ENCODE assay signal across 8 cellular contexts in the genomic region with DNA sequence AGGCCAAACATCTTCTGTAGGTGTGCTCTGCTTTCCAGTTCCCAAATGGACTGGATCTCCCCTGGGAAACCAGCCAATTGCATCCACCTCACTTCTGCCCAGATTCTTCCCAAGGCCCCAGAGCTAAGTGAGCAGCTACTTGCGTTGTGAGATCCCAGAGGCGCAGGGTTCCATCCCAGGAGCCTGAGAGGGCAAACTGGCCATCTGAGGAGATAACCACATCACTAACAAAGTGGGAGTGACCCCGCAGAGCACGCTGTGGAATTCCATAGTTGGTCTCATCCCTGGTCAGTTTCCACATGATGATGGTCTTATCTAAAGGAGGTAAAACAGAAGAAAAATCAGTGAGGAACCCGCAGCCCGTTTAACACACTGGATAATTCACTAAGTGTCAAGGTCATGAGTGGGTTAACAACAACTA. TPM values are rescaled to one million over a fixed set of nuclear protein-coding genes. Genes with fewer than 3 reads are reported as not detected.
DNase-seq lines count a peak whose midpoint lies in the region; ATAC-seq and TF ChIP-seq lines count a peak whose summit lies in the region.

No MANE protein-coding gene starts in this region.

- H3K4me3 ChIP-seq in A673 (ENCODE audit: low read depth, low read length, poor library complexity, severe bottlenecking): peak overlapping the region; percentile 78
- peak overlapping the region; percentile 77 for H3K4me3 ChIP-seq in HUES64 (ENCODE audit: low read length)

- intact Hi-C loops in A673 (cut with micrococcal nuclease; ENCODE audit: unreplicated experiment): no loop called here
- intact Hi-C loops in MCF 10A (cut with micrococcal nuclease): no loop called here

- POLR2A ChIA-PET in A673 (lab: Charles Lee; ENCODE audit: low non-redundant PET) (no interaction called here), MCF 10A (lab: Yijun Ruan, JAX) (interaction anchor here (1.2 to 19.6 kb wide), 11 partner anchors 8 to 432 kb away, joined by 4 to 476 read pairs (median 7); partner anchors contain the start of genes TRIM41, TRIM52, TRIM7 and ZFP62)

- H3K9me3 ChIP-seq in A673 (ENCODE audit: low read depth, low read length, poor library complexity, severe bottlenecking): no peaks in the 10 kb centered on the region
- no peaks in the 10 kb centered on the region for H3K9me3 ChIP-seq in HUES64 (ENCODE audit: insufficient read depth, low read depth, low read length)

- H3K4me3 Mint-ChIP-seq in MCF 10A (ENCODE audit: unreplicated experiment) (peak overlapping the region; percentile 99), mesothelial cell of epicardium (peak overlapping the region; percentile 99)

- TF ChIP-seq CTCF in A673 (conservative IDR thresholded peaks at IDR 0.05; ENCODE audit: low read depth, low read length): no peak
- TF ChIP-seq CTCF in MCF 10A (IDR thresholded peaks at IDR 0.05; ENCODE audit: unreplicated experiment): no peak
- no peak for TF ChIP-seq CTCF in mesothelial cell of epicardium (IDR thresholded peaks at IDR 0.05; ENCODE audit: unreplicated experiment)

- no peaks in the 10 kb centered on the region for H3K27me3 Mint-ChIP-seq in MCF 10A (ENCODE audit: insufficient read depth, unreplicated experiment)
- no peaks in the 10 kb centered on the region for H3K27me3 Mint-ChIP-seq in mesothelial cell of epicardium (ENCODE audit: low read depth)

- H3K4me1 ChIP-seq in A673 (ENCODE audit: insufficient read depth, low read length, poor library complexity, severe bottlenecking) (peaks cover 33% of the 10 kb centered on the region), HUES64 (ENCODE audit: insufficient read depth, low read length) (peaks cover 14% of the 10 kb centered on the region; the same call in 1 of the 2 replicates)

- H3K36me3 ChIP-seq in A673 (ENCODE audit: insufficient read depth, low read length, poor library complexity, severe bottlenecking) (peaks cover 60% of the 10 kb centered on the region), HUES64 (ENCODE audit: insufficient read depth, low read length) (peaks cover 61% of the 10 kb centered on the region)

- H3K27ac ChIP-seq in A673 (ENCODE audit: low read depth, low read length, poor library complexity, severe bottlenecking): peak overlapping the region; percentile 96
- H3K27ac ChIP-seq in HUES64 (ENCODE audit: low read depth, low read length): peak overlapping the region; percentile 92

- ATAC-seq in GM18519 (IDR thresholded peaks at IDR 0.05; ENCODE audit: low FRiP score, unreplicated experiment): no peak
- ATAC-seq in HG02981 (IDR thresholded peaks at IDR 0.05; ENCODE audit: unreplicated experiment): no peak

- no peak for DNase-seq in A673 (ENCODE audit: low spot score)
- DNase-seq in MCF 10A (ENCODE audit: unreplicated experiment): peak; percentile 56
- no peak for DNase-seq in mesothelial cell of epicardium (ENCODE audit: low spot score in 2 of 2, unreplicated experiment in 2 of 2)
- no peak for DNase-seq in HPDE6-E6E7 (ENCODE audit: extremely low spot score)
- no peak for DNase-seq in anterior cingulate cortex (lab: John Stamatoyannopoulos, UW)

- H3K36me3 Mint-ChIP-seq in MCF 10A (ENCODE audit: insufficient read depth, unreplicated experiment) (peaks cover 73% of the 10 kb centered on the region), mesothelial cell of epicardium (peaks cover 31% of the 10 kb centered on the region)

- H3K4me1 Mint-ChIP-seq in MCF 10A (ENCODE audit: insufficient read depth, unreplicated experiment): peaks cover 44% of the 10 kb centered on the region
- H3K4me1 Mint-ChIP-seq in mesothelial cell of epicardium: peaks cover 34% of the 10 kb centered on the region

- no peaks in the 10 kb centered on the region for H3K27me3 ChIP-seq in A673 (replicated peaks; ENCODE audit: insufficient read depth, low read depth, low read length, poor library complexity)
- H3K27me3 ChIP-seq in HUES64 (ENCODE audit: insufficient read depth, low read length): no peaks in the 10 kb centered on the region

- H3K9ac ChIP-seq in HUES64 (ENCODE audit: low read depth, low read length): peak overlapping the region; percentile 99

- 60% methylated on average over 6 of the region's 6 CpGs for WGBS in HUES64

- H3K27ac Mint-ChIP-seq in MCF 10A (ENCODE audit: low read depth, unreplicated experiment): peak overlapping the region; percentile 99
- H3K27ac Mint-ChIP-seq in mesothelial cell of epicardium: peak overlapping the region; percentile 100

- BruUV-seq in A673 (replicated peaks; lab: Mats Ljungman, UMichigan) (no TSS peak), MCF 10A (replicated peaks; lab: Mats Ljungman, UMichigan) (TSS peak; percentile 68)

- CTCF ChIA-PET in A673 (lab: Charles Lee): no interaction called here
- CTCF ChIA-PET in MCF 10A (lab: Yijun Ruan, JAX): interaction anchor here (1.0 to 1.6 kb wide), 2 partner anchors 12 to 14 kb away, joined by 3 read pairs; no protein-coding TSS in a partner anchor

- H3K9me3 Mint-ChIP-seq in MCF 10A (ENCODE audit: unreplicated experiment): no peaks in the 10 kb centered on the region
- no peaks in the 10 kb centered on the region for H3K9me3 Mint-ChIP-seq in mesothelial cell of epicardium

RNA-seq across cellular contexts. Expression of gene RACK1, which starts 1.7 kb away (rescaled TPM):
- 1,719 and 1,726 TPM in 2 replicates for total RNA-seq in A673 (2021)
- 2,091 TPM for polyA plus RNA-seq in HUES64 (2013, experiment 1 of 2)
- polyA plus RNA-seq in HUES64 (2013, experiment 2 of 2): 2,124 TPM
- total RNA-seq in MCF 10A (2022): 2,995 and 4,050 TPM in 2 replicates
- total RNA-seq in mesothelial cell of epicardium: 2,008 to 2,083 TPM (median 2,030 TPM) in 3 replicates

RNA-seq across cellular contexts. Expression of gene TRIM52, which starts 18.9 kb away (rescaled TPM):
- total RNA-seq in A673 (2021) (7.3 and 7.9 TPM in 2 replicates), MCF 10A (2022) (12.5 and 16.1 TPM in 2 replicates), mesothelial cell of epicardium (12.8 to 14.6 TPM (median 13.3 TPM) in 3 replicates)
- 2.7 TPM for polyA plus RNA-seq in HUES64 (2013, experiment 1 of 2)
- polyA plus RNA-seq in HUES64 (2013, experiment 2 of 2): 3.6 TPM

RNA-seq across cellular contexts. Expression of gene TRIM41, which starts 19.0 kb away (rescaled TPM):
- 24.2 and 24.6 TPM in 2 replicates for total RNA-seq in A673 (2021)
- 13.2 TPM for polyA plus RNA-seq in HUES64 (2013, experiment 1 of 2)
- 12.2 TPM for polyA plus RNA-seq in HUES64 (2013, experiment 2 of 2)
- 42.8 and 49.4 TPM in 2 replicates for total RNA-seq in MCF 10A (2022)
- 27.9 to 28.1 TPM (median 27.9 TPM) in 3 replicates for total RNA-seq in mesothelial cell of epicardium

RNA-seq across cellular contexts. Expression of gene TRIM7, which starts 37.0 kb away (rescaled TPM):
- total RNA-seq in A673 (2021): 0.96 TPM in 1 of 2 replicates, not detected in the other
- polyA plus RNA-seq in HUES64 (2013, experiment 1 of 2): not detected
- polyA plus RNA-seq in HUES64 (2013, experiment 2 of 2): 0.25 TPM
- 26.3 and 27.0 TPM in 2 replicates for total RNA-seq in MCF 10A (2022)
- 0.57 to 0.72 TPM (median 0.62 TPM) in 3 replicates for total RNA-seq in mesothelial cell of epicardium
